ENCODE assay signal across 14 cellular contexts in genomic region chr18:35732134-35732533, GRCh38.
A peak's percentile ranks its signal among the peaks of the same experiment; 100 is the strongest.
DNase-seq lines count a peak whose midpoint lies in the region; ATAC-seq and TF ChIP-seq lines count a peak whose summit lies in the region.
"Had no signal": no experiment of that assay in that cellular context is flagged by ENCODE, and none has a peak within 500 bp of the region (broad histone marks: within the 10 kb centered on the region; RNA-seq: fewer than 3 reads in every experiment).

No MANE protein-coding gene starts in this region.

- no peak for TF ChIP-seq POLR2A in heart left ventricle (IDR thresholded peaks at IDR 0.05)

- ATAC-seq in heart left ventricle (peak in 3 of 4 donors; percentile 44 to 69 (median 48)), right cardiac atrium (peak; percentile 59 to 84)
- ATAC-seq in activated naive CD4-positive, alpha-beta T cell treated with anti-CD3 and anti-CD28 coated beads, Interleukin-2, amount 50 U/mL, for 72 hours, result no peak
- ATAC-seq: GM12878 had no signal

- in situ Hi-C loops in GM23248 (cut with MboI), result no loop called here

- H3K9ac ChIP-seq in GM23248, result no peak overlapping the region

- intact Hi-C loops in heart left ventricle (cut with DNase I) (loop anchor here in 1 of 10 donors (10.0 kb wide), 1 partner anchor 147 kb away; the partner anchor contains the start of gene GALNT1), right cardiac atrium (cut with DNase I) (loop anchor here in 1 of 4 donors (10.0 kb wide), 1 partner anchor 347 kb away; no protein-coding TSS in a partner anchor)
- intact Hi-C loops in activated naive CD4-positive, alpha-beta T cell treated with anti-CD3 and anti-CD28 coated beads for 36 hours (cut with micrococcal nuclease), result no loop called here

- no peak overlapping the region for H3K27ac Mint-ChIP-seq in activated naive CD4-positive, alpha-beta T cell treated with anti-CD3 and anti-CD28 coated beads, Interleukin-2, amount 50 U/mL, for 72 hours
- H3K27ac Mint-ChIP-seq in activated naive CD4-positive, alpha-beta T cell treated with anti-CD3 and anti-CD28 coated beads for 36 hours, result no peak overlapping the region
- H3K27ac Mint-ChIP-seq: B cell; CD4-positive, alpha-beta T cell had no signal

- no peak overlapping the region for H2AFZ ChIP-seq in GM23248
- no peak overlapping the region for H2AFZ ChIP-seq in osteoblast (ENCODE audit: low read length)

- CTCF ChIA-PET in activated naive CD4-positive, alpha-beta T cell treated with anti-CD3 and anti-CD28 coated beads for 36 hours (lab: Charles Lee), result interaction anchor here (0.6 kb wide), 1 partner anchor 22 kb away, joined by 3 read pairs; no protein-coding TSS in a partner anchor

- H4K20me1 ChIP-seq in GM23248 (ENCODE audit: insufficient read depth) (no peaks in the 10 kb centered on the region), osteoblast (ENCODE audit: insufficient read depth, low read length) (no peaks in the 10 kb centered on the region)

- peaks cover 13 to 16% of the 10 kb centered on the region in 2 donors for H3K36me3 Mint-ChIP-seq in activated naive CD4-positive, alpha-beta T cell treated with anti-CD3 and anti-CD28 coated beads, Interleukin-2, amount 50 U/mL, for 72 hours
- H3K36me3 Mint-ChIP-seq in activated naive CD4-positive, alpha-beta T cell treated with anti-CD3 and anti-CD28 coated beads for 36 hours (ENCODE audit: low read depth), result no peaks in the 10 kb centered on the region

- H3K36me3 ChIP-seq in GM23248 (ENCODE audit: low read depth) (no peaks in the 10 kb centered on the region), heart left ventricle (no peaks in the 10 kb centered on the region), osteoblast (ENCODE audit: insufficient read depth, low read length) (no peaks in the 10 kb centered on the region)

- peaks cover 3% of the 10 kb centered on the region; the same call in 1 of the 2 replicates for H3K27me3 ChIP-seq in GM23248 (replicated peaks; ENCODE audit: insufficient read depth)
- no peaks in the 10 kb centered on the region for H3K27me3 ChIP-seq in heart left ventricle
- no peaks in the 10 kb centered on the region for H3K27me3 ChIP-seq in right cardiac atrium (ENCODE audit: control insufficient read depth, insufficient read depth)
- H3K27me3 ChIP-seq in osteoblast (ENCODE audit: insufficient read depth, low read length), result no peaks in the 10 kb centered on the region

- H3K4me1 ChIP-seq in GM23248 (ENCODE audit: insufficient read depth), result peaks cover 5% of the 10 kb centered on the region
- H3K4me1 ChIP-seq in heart left ventricle, result peaks cover 0 to 28% (median 17%) of the 10 kb centered on the region in 12 donors
- no peaks in the 10 kb centered on the region for H3K4me1 ChIP-seq in right cardiac atrium (ENCODE audit: control insufficient read depth, insufficient read depth, low read length)
- H3K4me1 ChIP-seq in osteoblast (ENCODE audit: insufficient read depth, low read length), result peaks cover 19% of the 10 kb centered on the region

- no peak overlapping the region for H3K4me2 ChIP-seq in GM23248 (ENCODE audit: unreplicated experiment)
- no peak overlapping the region for H3K4me2 ChIP-seq in osteoblast (ENCODE audit: insufficient read depth, low read length)

- H3F3A ChIP-seq in GM23248 (ENCODE audit: insufficient read depth), result peaks cover 20% of the 10 kb centered on the region

- no peak for TF ChIP-seq CTCF in heart left ventricle (IDR thresholded peaks at IDR 0.05)
- no peak for TF ChIP-seq CTCF in osteoblast (IDR thresholded peaks at IDR 0.05; ENCODE audit: extremely low read depth, low read depth, low read length)

- no peak overlapping the region for H3K4me3 ChIP-seq in GM23248
- no peak overlapping the region for H3K4me3 ChIP-seq in heart left ventricle
- H3K4me3 ChIP-seq in right cardiac atrium (ENCODE audit: low read length), result no peak overlapping the region
- no peak overlapping the region for H3K4me3 ChIP-seq in osteoblast (ENCODE audit: insufficient read depth, low read length)
- H3K4me3 ChIP-seq: GM12878 had no signal

- no peaks in the 10 kb centered on the region for H3K27me3 Mint-ChIP-seq in activated naive CD4-positive, alpha-beta T cell treated with anti-CD3 and anti-CD28 coated beads for 36 hours (ENCODE audit: low read depth)
- H3K27me3 Mint-ChIP-seq: CD4-positive, alpha-beta T cell had no signal

- H3K27ac ChIP-seq in GM23248, result peak overlapping the region; percentile 38; the same call in 1 of the 2 replicates
- H3K27ac ChIP-seq in heart left ventricle, result peak overlapping the region in 9 of 12 donors; percentile 29 to 79 (median 63)
- H3K27ac ChIP-seq in right cardiac atrium (ENCODE audit: low read length), result no peak overlapping the region
- peak overlapping the region; percentile 24 for H3K27ac ChIP-seq in osteoblast (ENCODE audit: low read depth, low read length)

- no peak overlapping the region for H3K4me3 Mint-ChIP-seq in activated naive CD4-positive, alpha-beta T cell treated with anti-CD3 and anti-CD28 coated beads for 36 hours
- H3K4me3 Mint-ChIP-seq: B cell; CD4-positive, alpha-beta T cell had no signal

- WGBS in GM23248 (ENCODE audit: low coverage in 1 of 2, low lambda C conversion rate in 2 of 2, missing lambda C conversion rate in 2 of 2), 2 experiments, result 87 to 89% methylated on average over 1 of the region's 1 CpG
- WGBS in heart left ventricle, 4 donors, result 47 to 93% (median 70%) methylated on average over 1 of the region's 1 CpG
- 97% methylated on average over 1 of the region's 1 CpG for WGBS in right cardiac atrium

- no peaks in the 10 kb centered on the region for H3K4me1 Mint-ChIP-seq in activated naive CD4-positive, alpha-beta T cell treated with anti-CD3 and anti-CD28 coated beads for 36 hours (ENCODE audit: low read depth)
- H3K4me1 Mint-ChIP-seq: B cell had no signal

- peaks cover 18 to 26% of the 10 kb centered on the region in 2 donors for H3K9me3 Mint-ChIP-seq in activated naive CD4-positive, alpha-beta T cell treated with anti-CD3 and anti-CD28 coated beads, Interleukin-2, amount 50 U/mL, for 72 hours
- H3K9me3 Mint-ChIP-seq in activated naive CD4-positive, alpha-beta T cell treated with anti-CD3 and anti-CD28 coated beads for 36 hours, result peaks cover 12% of the 10 kb centered on the region

- no peaks in the 10 kb centered on the region for H3K9me3 ChIP-seq in GM23248 (ENCODE audit: low read depth)
- H3K9me3 ChIP-seq in heart left ventricle, result peaks cover 0 to 30% (median 0%) of the 10 kb centered on the region in 12 donors
- H3K9me3 ChIP-seq in right cardiac atrium (ENCODE audit: control insufficient read depth, low read length), result no peaks in the 10 kb centered on the region
- peaks cover 3% of the 10 kb centered on the region for H3K9me3 ChIP-seq in osteoblast (ENCODE audit: low read depth, low read length)

- no peaks in the 10 kb centered on the region for H3K9me2 ChIP-seq in GM23248 (ENCODE audit: insufficient read depth)

- H3K79me2 ChIP-seq in GM23248 (ENCODE audit: insufficient read depth) (no peaks in the 10 kb centered on the region), osteoblast (ENCODE audit: insufficient read depth, low read length) (no peaks in the 10 kb centered on the region)

- DNase-seq in GM23248 (no peak), heart left ventricle (no peak), right cardiac atrium (peak in 2 of 3 donors; percentile 28 to 50), osteoblast (ENCODE audit: insufficient read length, low spot score, missing footprints) (no peak), AML-193 (lab: John Stamatoyannopoulos, UW) (no peak)
- no peak for DNase-seq in activated naive CD4-positive, alpha-beta T cell treated with anti-CD3 and anti-CD28 coated beads, Interleukin-2, amount 50 U/mL, for 72 hours (ENCODE audit: low spot score in 2 of 2)
- DNase-seq in activated naive CD4-positive, alpha-beta T cell treated with anti-CD3 and anti-CD28 coated beads for 36 hours, result no peak
- DNase-seq: ACHN; C1 segment of cervical spinal cord; CD4-positive, alpha-beta T cell; DMS79; H7 had no signal

Comparison
In these comparisons a context has a peak if more than half of its experiments do, and no peak if none do; other contexts are left out.
1. DNase-seq: peak in right cardiac atrium (2 of 3); none in GM23248 (single experiment), heart left ventricle (0 of 5), osteoblast (single experiment), activated naive CD4-positive, alpha-beta T cell treated with anti-CD3 and anti-CD28 coated beads, Interleukin-2, amount 50 U/mL, for 72 hours (0 of 2), AML-193 (0 of 2) and activated naive CD4-positive, alpha-beta T cell treated with anti-CD3 and anti-CD28 coated beads for 36 hours (single experiment).
2. ATAC-seq: peak in heart left ventricle (3 of 4) and right cardiac atrium (2 of 2); none in activated naive CD4-positive, alpha-beta T cell treated with anti-CD3 and anti-CD28 coated beads, Interleukin-2, amount 50 U/mL, for 72 hours (0 of 2).